ENCODE assay signal across 37 cellular contexts in genomic region chr3:184388164-184388935, GRCh38. TPM values are rescaled to one million over a fixed set of nuclear protein-coding genes. Genes with fewer than 3 reads are reported as not detected.
"Had no signal": no experiment of that assay in that cellular context is flagged by ENCODE, and none has a peak within 500 bp of the region (broad histone marks: within the 10 kb centered on the region; RNA-seq: fewer than 3 reads in every experiment).

No MANE protein-coding gene starts in this region.

- H3K27ac ChIP-seq: ascending aorta, breast epithelium, KMS-11, Peyer's patch, SJSA1 had no signal

- DNase-seq: activated B cell treated with CpG ODN at 0.5 μM for 24 hours; activated CD4-positive, alpha-beta memory T cell treated with anti-CD3 and anti-CD28 coated beads for 36 hours; activated CD4-positive, alpha-beta T cell treated with anti-CD3 and anti-CD28 coated beads for 4 hours; activated CD4-positive, alpha-beta T cell treated with anti-CD3 and anti-CD28 coated beads, Interleukin-2, amount 50 U/mL, for 1 hour; activated CD4-positive, CD25-positive, alpha-beta regulatory T cell treated with anti-CD3 and anti-CD28 coated beads, Interleukin-2, amount 50 U/mL, for 72 hours; activated effector memory CD4-positive, alpha-beta T cell treated with anti-CD3 and anti-CD28 coated beads, Interleukin-2, amount 50 U/mL, for 16 hours; activated naive CD4-positive, alpha-beta T cell treated with Interleukin-2 at 50 U/mL for 16 hours; activated naive CD8-positive, alpha-beta T cell treated with anti-CD3 and anti-CD28 coated beads, Interleukin-2, amount 10 ng/mL, durations not matched to agents 7 days and 5 days; activated T-cell treated with anti-CD3 and anti-CD28 coated beads, Interleukin-2, amount 50 U/mL, for 1 hour; activated T-cell treated with anti-CD3 and anti-CD28 coated beads, Interleukin-2, amount 50 U/mL, for 72 hours; amygdala; MM.1S; MV-4-11; NCI-H1092; NCI-H1436 treated with DMSO at 0.1 percent for 48 hours; NCI-H1694 treated with DMSO at 0.1 percent for 48 hours; NCI-H2029; NCI-H2171; NCI-H510A; NCI-H526; NCI-H748 treated with DMSO at 0.1 percent for 48 hours; NK-92 treated with Interleukin-12 subunit alpha and Interleukin-12 subunit beta, amount 100 ng/mL, for 24 hours; PC-3; Peyer's patch; RPMI8226; SHP77 treated with DMSO at 0.1 percent for 48 hours; SK-N-SH had no signal

- H3K36me3 Mint-ChIP-seq: activated CD4-positive, alpha-beta memory T cell treated with anti-CD3 and anti-CD28 coated beads for 36 hours; activated naive CD4-positive, alpha-beta T cell treated with anti-CD3 and anti-CD28 coated beads, Interleukin-2, amount 50 U/mL, for 24 hours; activated naive CD8-positive, alpha-beta T cell treated with anti-CD3 and anti-CD28 coated beads, Interleukin-2, amount 10 ng/mL, durations not matched to agents 7 days and 5 days had no signal

- H3K27ac Mint-ChIP-seq: activated B cell treated with CpG ODN at 0.5 μM for 24 hours; activated CD4-positive, alpha-beta memory T cell treated with anti-CD3 and anti-CD28 coated beads for 36 hours; activated naive CD4-positive, alpha-beta T cell treated with anti-CD3 and anti-CD28 coated beads, Interleukin-2, amount 50 U/mL, for 24 hours; activated naive CD8-positive, alpha-beta T cell treated with anti-CD3 and anti-CD28 coated beads, Interleukin-2, amount 10 ng/mL, durations not matched to agents 7 days and 5 days; activated T-cell treated with anti-CD3 and anti-CD28 coated beads, Interleukin-2, amount 50 U/mL, for 72 hours; activated T-helper 17 cell treated with anti-CD3 and anti-CD28 coated beads, Interleukin-2, amount 50 U/mL, for 72 hours; T-helper 1 cell treated with Interleukin-12 subunit alpha and Interleukin-12 subunit beta and Interleukin-4 antibody, amounts not matched to agents 30 μg/mL and 1 μg/mL, for 36 hours; T-helper 2 cell treated with Interferon-gamma antibody and Interleukin-4, amounts not matched to agents 5 μg/mL and 100 μg/mL, for 36 hours had no signal

- H3K4me3 ChIP-seq: ascending aorta, breast epithelium, Peyer's patch, SJSA1 had no signal

- ATAC-seq: activated T-cell treated with anti-CD3 and anti-CD28 coated beads, Interleukin-2, amount 50 U/mL, for 72 hours; activated T-helper 17 cell treated with anti-CD3 and anti-CD28 coated beads, Interleukin-2, amount 50 U/mL, for 72 hours; PC-3 had no signal

- H3K36me3 ChIP-seq: ascending aorta, breast epithelium, Peyer's patch, SJSA1 had no signal

- H3K4me3 Mint-ChIP-seq: activated B cell treated with CpG ODN at 0.5 μM for 24 hours; activated CD4-positive, alpha-beta memory T cell treated with anti-CD3 and anti-CD28 coated beads for 36 hours; activated naive CD4-positive, alpha-beta T cell treated with anti-CD3 and anti-CD28 coated beads, Interleukin-2, amount 50 U/mL, for 24 hours; activated naive CD8-positive, alpha-beta T cell treated with anti-CD3 and anti-CD28 coated beads, Interleukin-2, amount 10 ng/mL, durations not matched to agents 7 days and 5 days; activated T-cell treated with anti-CD3 and anti-CD28 coated beads, Interleukin-2, amount 50 U/mL, for 72 hours; activated T-helper 17 cell treated with anti-CD3 and anti-CD28 coated beads, Interleukin-2, amount 50 U/mL, for 72 hours; T-helper 1 cell treated with Interleukin-12 subunit alpha and Interleukin-12 subunit beta and Interleukin-4 antibody, amounts not matched to agents 30 μg/mL and 1 μg/mL, for 36 hours; T-helper 2 cell treated with Interferon-gamma antibody and Interleukin-4, amounts not matched to agents 5 μg/mL and 100 μg/mL, for 36 hours had no signal

- H3K9me3 Mint-ChIP-seq: activated B cell treated with CpG ODN at 0.5 μM for 24 hours; activated CD4-positive, alpha-beta memory T cell treated with anti-CD3 and anti-CD28 coated beads for 36 hours; activated naive CD4-positive, alpha-beta T cell treated with anti-CD3 and anti-CD28 coated beads, Interleukin-2, amount 50 U/mL, for 24 hours; activated naive CD8-positive, alpha-beta T cell treated with anti-CD3 and anti-CD28 coated beads, Interleukin-2, amount 10 ng/mL, durations not matched to agents 7 days and 5 days; activated T-cell treated with anti-CD3 and anti-CD28 coated beads, Interleukin-2, amount 50 U/mL, for 72 hours; activated T-helper 17 cell treated with anti-CD3 and anti-CD28 coated beads, Interleukin-2, amount 50 U/mL, for 72 hours; T-helper 1 cell treated with Interleukin-12 subunit alpha and Interleukin-12 subunit beta and Interleukin-4 antibody, amounts not matched to agents 30 μg/mL and 1 μg/mL, for 36 hours; T-helper 2 cell treated with Interferon-gamma antibody and Interleukin-4, amounts not matched to agents 5 μg/mL and 100 μg/mL, for 36 hours had no signal

- H3K4me1 Mint-ChIP-seq: activated B cell treated with CpG ODN at 0.5 μM for 24 hours; activated naive CD4-positive, alpha-beta T cell treated with anti-CD3 and anti-CD28 coated beads, Interleukin-2, amount 50 U/mL, for 24 hours; activated naive CD8-positive, alpha-beta T cell treated with anti-CD3 and anti-CD28 coated beads, Interleukin-2, amount 10 ng/mL, durations not matched to agents 7 days and 5 days; activated T-helper 17 cell treated with anti-CD3 and anti-CD28 coated beads, Interleukin-2, amount 50 U/mL, for 72 hours had no signal

- H3K27me3 ChIP-seq: ascending aorta, breast epithelium, Peyer's patch, SJSA1 had no signal

RNA-seq across cellular contexts. Expression of gene CHRD, which starts 8.5 kb away (rescaled TPM):
- total RNA-seq: activated B cell treated with CpG ODN at 0.5 μM for 24 hours; activated CD8-positive, alpha-beta memory T cell treated with anti-CD3 and anti-CD28 coated beads for 36 hours; activated naive CD8-positive, alpha-beta T cell treated with anti-CD3 and anti-CD28 coated beads, Interleukin-2, amount 10 ng/mL, durations not matched to agents 7 days and 5 days; PC-3 had no signal

RNA-seq across cellular contexts. Expression of gene THPO, which starts 10.3 kb away (rescaled TPM):
- total RNA-seq: activated B cell treated with CpG ODN at 0.5 μM for 24 hours; activated CD4-positive, alpha-beta memory T cell treated with anti-CD3 and anti-CD28 coated beads for 36 hours; activated CD8-positive, alpha-beta memory T cell treated with anti-CD3 and anti-CD28 coated beads for 36 hours; activated naive CD8-positive, alpha-beta T cell treated with anti-CD3 and anti-CD28 coated beads, Interleukin-2, amount 10 ng/mL, durations not matched to agents 7 days and 5 days; activated T-cell treated with anti-CD3 and anti-CD28 coated beads, Interleukin-2, amount 50 U/mL, for 72 hours; activated T-helper 17 cell treated with anti-CD3 and anti-CD28 coated beads, Interleukin-2, amount 50 U/mL, for 72 hours; ascending aorta; LHCN-M2; PC-3; SJSA1 had no signal
